In the genomic region with DNA sequence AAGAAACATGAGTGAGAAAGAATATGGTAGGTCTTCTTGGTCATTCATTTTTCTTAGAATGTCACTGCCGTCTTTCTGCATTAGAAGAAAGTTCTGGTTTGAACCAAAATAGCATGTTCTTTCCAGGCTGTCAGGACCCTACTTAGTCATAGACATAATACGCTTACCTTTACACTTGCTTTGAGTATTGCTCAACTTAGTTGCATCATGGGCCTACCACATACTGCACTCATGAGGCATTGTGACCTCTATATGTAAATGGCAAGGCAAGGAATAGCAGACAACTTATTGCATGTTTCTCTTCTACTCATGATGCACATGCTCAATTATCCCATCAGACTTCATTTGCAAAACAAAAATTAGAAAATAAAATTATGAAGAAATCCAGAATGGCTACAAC, we compare ENCODE assay signal across 29 cellular contexts.
DNase-seq lines count a peak whose midpoint lies in the region; ATAC-seq and TF ChIP-seq lines count a peak whose summit lies in the region.
"Had no signal": no experiment of that assay in that cellular context is flagged by ENCODE, and none has a peak within 500 bp of the region (broad histone marks: within the 10 kb centered on the region; RNA-seq: fewer than 3 reads in every experiment).

No MANE protein-coding gene starts in this region.

- H2AFZ ChIP-seq in neural progenitor cell (replicated peaks) = no peak overlapping the region
- H2AFZ ChIP-seq: GM23338 had no signal

- peak; percentile 14 to 66 for DNase-seq in NOMO-1 (lab: John Stamatoyannopoulos, UW; ENCODE audit: unreplicated experiment in 2 of 2)
- DNase-seq in NOMO-1 treated with dmso at 0.1 percent for 144 hours (lab: John Stamatoyannopoulos, UW; ENCODE audit: unreplicated experiment) = no peak
- peak; percentile 8 for DNase-seq in RKO (ENCODE audit: low spot score)
- peak; percentile 16 for DNase-seq in epithelial cell of prostate (ENCODE audit: low read depth, low spot score)
- peak; percentile 57 for DNase-seq in renal cortical epithelial cell (ENCODE audit: low read depth)
- no peak for DNase-seq in activated CD4-positive, alpha-beta T cell treated with anti-CD3 and anti-CD28 coated beads, Interleukin-2, amount 10 ng/mL, durations not matched to agents 24 days and 14 days
- DNase-seq in neural progenitor cell (ENCODE audit: low spot score) = no peak
- DNase-seq: 8988T; activated CD4-positive, alpha-beta T cell treated with anti-CD3 and anti-CD28 coated beads, Interleukin-2, amount 50 U/mL, for 4 hours; activated naive CD4-positive, alpha-beta T cell treated with anti-CD3 and anti-CD28 coated beads, Interleukin-2, amount 50 U/mL, for 16 hours; anterior cingulate cortex; CD4-positive, alpha-beta memory T cell; central memory CD4-positive, alpha-beta T cell; dorsolateral prefrontal cortex; GDM1; natural killer cell; NCI-H1105 treated with DMSO at 0.1 percent for 48 hours; NCI-H2029 treated with DMSO at 0.1 percent for 48 hours; NCI-H446; Peyer's patch; retina; stimulated activated CD4-positive, alpha-beta T cell treated with anti-CD3 and anti-CD28 coated beads, Interleukin-4, amount 100 ng/mL, for 1 hour; T-helper 2 cell had no signal

- no peaks in the 10 kb centered on the region for H3K79me2 ChIP-seq in neural progenitor cell (ENCODE audit: low read depth)

- no peaks in the 10 kb centered on the region for H3K4me1 Mint-ChIP-seq in activated CD4-positive, alpha-beta T cell treated with anti-CD3 and anti-CD28 coated beads, Interleukin-2, amount 10 ng/mL, durations not matched to agents 24 days and 14 days
- no peaks in the 10 kb centered on the region for H3K4me1 Mint-ChIP-seq in neural progenitor cell
- H3K4me1 Mint-ChIP-seq: natural killer cell; stimulated activated memory B cell treated with anti-CD40 and anti-IgM and Interleukin-4, amounts not matched to agents 10 μg/mL and 1 μg/mL and 100 μg/mL, for 72 hours had no signal

- peaks cover 3% of the 10 kb centered on the region for H3K4me1 ChIP-seq in neural progenitor cell
- H3K4me1 ChIP-seq: Peyer's patch had no signal

- H3K4me3 ChIP-seq in neural progenitor cell = no peak overlapping the region
- H3K4me3 ChIP-seq: dorsolateral prefrontal cortex, GM23338, Peyer's patch, SK-N-MC had no signal

- H3K9me3 Mint-ChIP-seq in activated CD4-positive, alpha-beta T cell treated with anti-CD3 and anti-CD28 coated beads, Interleukin-2, amount 10 ng/mL, durations not matched to agents 24 days and 14 days = no peaks in the 10 kb centered on the region
- H3K9me3 Mint-ChIP-seq in neural progenitor cell = no peaks in the 10 kb centered on the region
- H3K9me3 Mint-ChIP-seq: CD4-positive, alpha-beta memory T cell; GM23338; natural killer cell; stimulated activated memory B cell treated with anti-CD40 and anti-IgM and Interleukin-4, amounts not matched to agents 10 μg/mL and 1 μg/mL and 100 μg/mL, for 72 hours; WTC11 had no signal

- ATAC-seq in HG02884 (IDR thresholded peaks at IDR 0.05; ENCODE audit: unreplicated experiment) = no peak
- ATAC-seq: GM23338; left lobe of liver; natural killer cell; stimulated activated memory B cell treated with anti-CD40 and anti-IgM and Interleukin-4, amounts not matched to agents 10 μg/mL and 1 μg/mL and 100 μg/mL, for 72 hours; WTC11 had no signal

- intact Hi-C loops in activated CD4-positive, alpha-beta T cell treated with anti-CD3 and anti-CD28 coated beads, Interleukin-2, amount 10 ng/mL, durations not matched to agents 24 days and 14 days (cut with micrococcal nuclease) = no loop called here

- no peaks in the 10 kb centered on the region for H3F3A ChIP-seq in neural progenitor cell (ENCODE audit: low read depth)

- H3K36me3 Mint-ChIP-seq in activated CD4-positive, alpha-beta T cell treated with anti-CD3 and anti-CD28 coated beads, Interleukin-2, amount 10 ng/mL, durations not matched to agents 24 days and 14 days (ENCODE audit: low read depth) = no peaks in the 10 kb centered on the region
- no peaks in the 10 kb centered on the region for H3K36me3 Mint-ChIP-seq in neural progenitor cell
- H3K36me3 Mint-ChIP-seq: CD4-positive, alpha-beta memory T cell; natural killer cell; stimulated activated memory B cell treated with anti-CD40 and anti-IgM and Interleukin-4, amounts not matched to agents 10 μg/mL and 1 μg/mL and 100 μg/mL, for 72 hours; WTC11 had no signal

- no peak overlapping the region for H3K4me3 Mint-ChIP-seq in activated CD4-positive, alpha-beta T cell treated with anti-CD3 and anti-CD28 coated beads, Interleukin-2, amount 10 ng/mL, durations not matched to agents 24 days and 14 days
- no peak overlapping the region for H3K4me3 Mint-ChIP-seq in neural progenitor cell
- H3K4me3 Mint-ChIP-seq: CD4-positive, alpha-beta memory T cell; GM23338; natural killer cell; stimulated activated memory B cell treated with anti-CD40 and anti-IgM and Interleukin-4, amounts not matched to agents 10 μg/mL and 1 μg/mL and 100 μg/mL, for 72 hours; WTC11 had no signal

- no peaks in the 10 kb centered on the region for H3K27me3 ChIP-seq in neural progenitor cell
- H3K27me3 ChIP-seq: dorsolateral prefrontal cortex, Peyer's patch had no signal

- no peaks in the 10 kb centered on the region for H4K20me1 ChIP-seq in neural progenitor cell (ENCODE audit: low read depth)

- H3K4me2 ChIP-seq in neural progenitor cell = no peak overlapping the region
- H3K4me2 ChIP-seq: GM23338 had no signal

- H3K27ac ChIP-seq in epithelial cell of prostate (no peak overlapping the region), neural progenitor cell (no peak overlapping the region)
- H3K27ac ChIP-seq: dorsolateral prefrontal cortex, Peyer's patch, SK-N-MC had no signal

- H3K27me3 Mint-ChIP-seq in activated CD4-positive, alpha-beta T cell treated with anti-CD3 and anti-CD28 coated beads, Interleukin-2, amount 10 ng/mL, durations not matched to agents 24 days and 14 days = no peaks in the 10 kb centered on the region
- H3K27me3 Mint-ChIP-seq in neural progenitor cell (ENCODE audit: insufficient read depth, low read depth) = no peaks in the 10 kb centered on the region

- no peak overlapping the region for H3K9ac ChIP-seq in neural progenitor cell

- H3K9me3 ChIP-seq in neural progenitor cell (ENCODE audit: low read depth) = no peaks in the 10 kb centered on the region
- H3K9me3 ChIP-seq: Peyer's patch had no signal

- H3K36me3 ChIP-seq in neural progenitor cell = no peaks in the 10 kb centered on the region
- H3K36me3 ChIP-seq: Peyer's patch had no signal

- no peak for TF ChIP-seq CTCF in neural progenitor cell (IDR thresholded peaks at IDR 0.05)

- H3K27ac Mint-ChIP-seq in activated CD4-positive, alpha-beta T cell treated with anti-CD3 and anti-CD28 coated beads, Interleukin-2, amount 10 ng/mL, durations not matched to agents 24 days and 14 days = no peak overlapping the region
- no peak overlapping the region for H3K27ac Mint-ChIP-seq in neural progenitor cell
- H3K27ac Mint-ChIP-seq: CD4-positive, alpha-beta memory T cell; GM23338; natural killer cell; stimulated activated memory B cell treated with anti-CD40 and anti-IgM and Interleukin-4, amounts not matched to agents 10 μg/mL and 1 μg/mL and 100 μg/mL, for 72 hours; WTC11 had no signal

Comparison
In these comparisons a context has a peak if more than half of its experiments do, and no peak if none do; other contexts are left out.
1. DNase-seq: peak in NOMO-1 (2 of 2), RKO (single experiment), epithelial cell of prostate (single experiment) and renal cortical epithelial cell (single experiment); none in NOMO-1 treated with dmso at 0.1 percent for 144 hours (single experiment), activated CD4-positive, alpha-beta T cell treated with anti-CD3 and anti-CD28 coated beads, Interleukin-2, amount 10 ng/mL, durations not matched to agents 24 days and 14 days (single experiment) and neural progenitor cell (single experiment).